In genomic region chr17:82939213-82940030, GRCh38 we compare ENCODE assay signal across 1 cellular context.
TF ChIP-seq lines count a peak whose summit lies in the region.

No MANE protein-coding gene starts in this region.

TF ChIP-seq in HepG2, 621 proteins besides CTCF, POLR2A, EP300 and RAD21 (continued from another document):
- TF ChIP-seq, protein P1, sequence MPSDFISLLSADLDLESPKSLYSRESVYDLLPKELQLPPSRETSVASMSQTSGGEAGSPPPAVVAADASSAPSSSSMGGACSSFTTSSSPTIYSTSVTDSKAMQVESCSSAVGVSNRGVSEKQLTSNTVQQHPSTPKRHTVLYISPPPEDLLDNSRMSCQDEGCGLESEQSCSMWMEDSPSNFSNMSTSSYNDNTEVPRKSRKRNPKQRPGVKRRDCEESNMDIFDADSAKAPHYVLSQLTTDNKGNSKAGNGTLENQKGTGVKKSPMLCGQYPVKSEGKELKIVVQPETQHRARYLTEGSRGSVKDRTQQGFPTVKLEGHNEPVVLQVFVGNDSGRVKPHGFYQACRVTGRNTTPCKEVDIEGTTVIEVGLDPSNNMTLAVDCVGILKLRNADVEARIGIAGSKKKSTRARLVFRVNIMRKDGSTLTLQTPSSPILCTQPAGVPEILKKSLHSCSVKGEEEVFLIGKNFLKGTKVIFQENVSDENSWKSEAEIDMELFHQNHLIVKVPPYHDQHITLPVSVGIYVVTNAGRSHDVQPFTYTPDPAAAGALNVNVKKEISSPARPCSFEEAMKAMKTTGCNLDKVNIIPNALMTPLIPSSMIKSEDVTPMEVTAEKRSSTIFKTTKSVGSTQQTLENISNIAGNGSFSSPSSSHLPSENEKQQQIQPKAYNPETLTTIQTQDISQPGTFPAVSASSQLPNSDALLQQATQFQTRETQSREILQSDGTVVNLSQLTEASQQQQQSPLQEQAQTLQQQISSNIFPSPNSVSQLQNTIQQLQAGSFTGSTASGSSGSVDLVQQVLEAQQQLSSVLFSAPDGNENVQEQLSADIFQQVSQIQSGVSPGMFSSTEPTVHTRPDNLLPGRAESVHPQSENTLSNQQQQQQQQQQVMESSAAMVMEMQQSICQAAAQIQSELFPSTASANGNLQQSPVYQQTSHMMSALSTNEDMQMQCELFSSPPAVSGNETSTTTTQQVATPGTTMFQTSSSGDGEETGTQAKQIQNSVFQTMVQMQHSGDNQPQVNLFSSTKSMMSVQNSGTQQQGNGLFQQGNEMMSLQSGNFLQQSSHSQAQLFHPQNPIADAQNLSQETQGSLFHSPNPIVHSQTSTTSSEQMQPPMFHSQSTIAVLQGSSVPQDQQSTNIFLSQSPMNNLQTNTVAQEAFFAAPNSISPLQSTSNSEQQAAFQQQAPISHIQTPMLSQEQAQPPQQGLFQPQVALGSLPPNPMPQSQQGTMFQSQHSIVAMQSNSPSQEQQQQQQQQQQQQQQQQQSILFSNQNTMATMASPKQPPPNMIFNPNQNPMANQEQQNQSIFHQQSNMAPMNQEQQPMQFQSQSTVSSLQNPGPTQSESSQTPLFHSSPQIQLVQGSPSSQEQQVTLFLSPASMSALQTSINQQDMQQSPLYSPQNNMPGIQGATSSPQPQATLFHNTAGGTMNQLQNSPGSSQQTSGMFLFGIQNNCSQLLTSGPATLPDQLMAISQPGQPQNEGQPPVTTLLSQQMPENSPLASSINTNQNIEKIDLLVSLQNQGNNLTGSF (CRISPR knock-in tag; IDR thresholded peaks at IDR 0.05), result 0 out of 2 replicates have a peak, but pooled peaks have one; percentile 30
